1 cellular context compared by ENCODE assay signal in genomic region chr6:40732878-40733277, GRCh38.
TF ChIP-seq lines count a peak whose summit lies in the region.

No MANE protein-coding gene starts in this region.

TF ChIP-seq in SK-N-SH, 30 proteins besides CTCF, POLR2A, EP300 and RAD21 (continued from another document):
- TF ChIP-seq, protein P1, sequence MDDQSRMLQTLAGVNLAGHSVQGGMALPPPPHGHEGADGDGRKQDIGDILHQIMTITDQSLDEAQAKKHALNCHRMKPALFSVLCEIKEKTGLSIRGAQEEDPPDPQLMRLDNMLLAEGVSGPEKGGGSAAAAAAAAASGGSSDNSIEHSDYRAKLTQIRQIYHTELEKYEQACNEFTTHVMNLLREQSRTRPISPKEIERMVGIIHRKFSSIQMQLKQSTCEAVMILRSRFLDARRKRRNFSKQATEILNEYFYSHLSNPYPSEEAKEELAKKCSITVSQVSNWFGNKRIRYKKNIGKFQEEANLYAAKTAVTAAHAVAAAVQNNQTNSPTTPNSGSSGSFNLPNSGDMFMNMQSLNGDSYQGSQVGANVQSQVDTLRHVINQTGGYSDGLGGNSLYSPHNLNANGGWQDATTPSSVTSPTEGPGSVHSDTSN (IDR thresholded peaks at IDR 0.05) = no peak
- TF ChIP-seq MXI1 (IDR thresholded peaks at IDR 0.05; ENCODE audit: low read depth, low read length) (no peak), TAF1 (IDR thresholded peaks at IDR 0.05; ENCODE audit: borderline replicate concordance, low read depth, low read length) (no peak), MEF2A (IDR thresholded peaks at IDR 0.05; ENCODE audit: borderline replicate concordance, low read depth) (no peak), IRF3 (IDR thresholded peaks at IDR 0.05; ENCODE audit: low read depth, low read length) (no peak)
- TF ChIP-seq, protein P2, sequence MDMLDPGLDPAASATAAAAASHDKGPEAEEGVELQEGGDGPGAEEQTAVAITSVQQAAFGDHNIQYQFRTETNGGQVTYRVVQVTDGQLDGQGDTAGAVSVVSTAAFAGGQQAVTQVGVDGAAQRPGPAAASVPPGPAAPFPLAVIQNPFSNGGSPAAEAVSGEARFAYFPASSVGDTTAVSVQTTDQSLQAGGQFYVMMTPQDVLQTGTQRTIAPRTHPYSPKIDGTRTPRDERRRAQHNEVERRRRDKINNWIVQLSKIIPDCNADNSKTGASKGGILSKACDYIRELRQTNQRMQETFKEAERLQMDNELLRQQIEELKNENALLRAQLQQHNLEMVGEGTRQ (IDR thresholded peaks at IDR 0.05; ENCODE audit: borderline replicate concordance, low read depth, low read length) = no peak
- TF ChIP-seq, protein P3, sequence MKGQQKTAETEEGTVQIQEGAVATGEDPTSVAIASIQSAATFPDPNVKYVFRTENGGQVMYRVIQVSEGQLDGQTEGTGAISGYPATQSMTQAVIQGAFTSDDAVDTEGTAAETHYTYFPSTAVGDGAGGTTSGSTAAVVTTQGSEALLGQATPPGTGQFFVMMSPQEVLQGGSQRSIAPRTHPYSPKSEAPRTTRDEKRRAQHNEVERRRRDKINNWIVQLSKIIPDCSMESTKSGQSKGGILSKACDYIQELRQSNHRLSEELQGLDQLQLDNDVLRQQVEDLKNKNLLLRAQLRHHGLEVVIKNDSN (IDR thresholded peaks at IDR 0.05; ENCODE audit: borderline replicate concordance, low read depth) = no peak
- TF ChIP-seq, protein P4, sequence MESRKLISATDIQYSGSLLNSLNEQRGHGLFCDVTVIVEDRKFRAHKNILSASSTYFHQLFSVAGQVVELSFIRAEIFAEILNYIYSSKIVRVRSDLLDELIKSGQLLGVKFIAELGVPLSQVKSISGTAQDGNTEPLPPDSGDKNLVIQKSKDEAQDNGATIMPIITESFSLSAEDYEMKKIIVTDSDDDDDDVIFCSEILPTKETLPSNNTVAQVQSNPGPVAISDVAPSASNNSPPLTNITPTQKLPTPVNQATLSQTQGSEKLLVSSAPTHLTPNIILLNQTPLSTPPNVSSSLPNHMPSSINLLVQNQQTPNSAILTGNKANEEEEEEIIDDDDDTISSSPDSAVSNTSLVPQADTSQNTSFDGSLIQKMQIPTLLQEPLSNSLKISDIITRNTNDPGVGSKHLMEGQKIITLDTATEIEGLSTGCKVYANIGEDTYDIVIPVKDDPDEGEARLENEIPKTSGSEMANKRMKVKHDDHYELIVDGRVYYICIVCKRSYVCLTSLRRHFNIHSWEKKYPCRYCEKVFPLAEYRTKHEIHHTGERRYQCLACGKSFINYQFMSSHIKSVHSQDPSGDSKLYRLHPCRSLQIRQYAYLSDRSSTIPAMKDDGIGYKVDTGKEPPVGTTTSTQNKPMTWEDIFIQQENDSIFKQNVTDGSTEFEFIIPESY (IDR thresholded peaks at IDR 0.05; ENCODE audit: borderline replicate concordance, low read depth) = no peak
